ENCODE assay signal across 8 cellular contexts in the genomic region with DNA sequence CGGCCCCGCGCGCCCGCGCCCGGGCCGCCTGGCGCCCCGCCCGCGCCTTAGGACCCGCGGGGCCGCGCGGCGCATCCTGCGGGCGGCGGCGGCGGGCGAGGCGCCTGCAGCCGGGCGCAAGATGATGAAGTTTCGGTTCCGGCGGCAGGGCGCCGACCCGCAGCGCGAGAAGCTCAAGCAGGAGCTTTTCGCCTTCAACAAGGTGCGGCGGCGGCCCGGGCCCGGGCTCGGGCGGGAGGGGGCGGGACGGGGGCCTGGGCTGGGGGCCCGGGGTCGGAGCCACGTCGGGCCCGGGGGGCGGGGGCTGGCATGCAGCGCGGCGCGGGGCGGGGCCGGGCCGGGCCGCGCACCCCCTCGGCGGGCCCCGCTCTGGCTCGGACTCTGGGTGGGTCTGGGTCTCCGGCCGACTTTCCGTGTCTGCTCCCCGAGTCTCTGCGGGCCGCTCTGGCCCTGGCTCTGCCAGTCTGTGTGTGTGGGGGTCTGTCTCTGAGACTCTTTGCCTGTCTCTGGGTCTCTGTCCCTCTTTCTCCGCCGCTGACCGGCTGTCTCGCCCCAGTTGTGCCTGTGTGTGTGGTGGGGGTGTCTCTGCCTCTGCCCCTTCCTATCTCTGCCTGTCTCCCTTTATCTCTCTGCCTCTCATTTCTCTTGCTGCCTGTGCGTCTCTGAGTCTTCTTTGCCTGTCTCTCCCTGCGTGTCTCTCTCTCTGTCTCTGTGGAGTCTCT. TPM values are rescaled to one million over a fixed set of nuclear protein-coding genes. Genes with fewer than 3 reads are reported as not detected.
DNase-seq lines count a peak whose midpoint lies in the region; ATAC-seq and TF ChIP-seq lines count a peak whose summit lies in the region.

LLGL1 (plus strand) TSS at position 74 of the 722 bp plus-strand sequence; CDS start at position 122, 48 bp downstream.

- peak within 1 kb of the TSS; percentile 76 for H3K4me2 ChIP-seq in OCI-LY3 (ENCODE audit: low read length)

- no peaks in the 10 kb centered on the region for H3K79me2 ChIP-seq in OCI-LY3 (ENCODE audit: low read length)

- H3K9ac ChIP-seq in OCI-LY3 (ENCODE audit: low read length), result peak within 1 kb of the TSS; percentile 70

- WGBS in tibial nerve, 2 donors, result 0 to 1% methylated on average over 14 to 55 of the region's 76 CpGs

- no peaks in the 10 kb centered on the region for H3K27me3 Mint-ChIP-seq in chondrocyte (ENCODE audit: low read depth)

- H3K4me3 Mint-ChIP-seq in chondrocyte (ENCODE audit: unreplicated experiment), result peak within 1 kb of the TSS; percentile 98

- H3K9me3 ChIP-seq in OCI-LY3 (ENCODE audit: insufficient read depth, low read length) (no peaks in the 10 kb centered on the region), tibial nerve (no peaks in the 10 kb centered on the region)

- H3K36me3 Mint-ChIP-seq in chondrocyte (ENCODE audit: low read depth), result no peaks in the 10 kb centered on the region

- H4K20me1 ChIP-seq in OCI-LY3 (ENCODE audit: insufficient read depth, low read length), result no peaks in the 10 kb centered on the region

- H3K4me1 ChIP-seq in OCI-LY3 (ENCODE audit: low read length) (peaks cover 9% of the 10 kb centered on the region), tibial nerve (peaks cover 0 to 41% (median 16%) of the 10 kb centered on the region in 4 donors)

- 0 out of 2 replicates have a peak within 1 kb of the TSS, but pooled peaks have one; percentile 46 for H2AFZ ChIP-seq in OCI-LY3 (ENCODE audit: low read depth, low read length)

- DNase-seq in EL (peak; percentile 18), chondrocyte (ENCODE audit: low spot score) (no peak), mesenteric fat pad (ENCODE audit: low spot score) (no peak), tibial nerve (ENCODE audit: low spot score in 2 of 2) (no peak), NCI-H146 treated with DMSO at 0.1 percent for 48 hours (lab: John Stamatoyannopoulos, UW; ENCODE audit: unreplicated experiment) (no peak), OCI-M2 (lab: John Stamatoyannopoulos, UW; ENCODE audit: unreplicated experiment) (no peak)

- peaks cover 28% of the 10 kb centered on the region for H3K4me1 Mint-ChIP-seq in chondrocyte (ENCODE audit: low read depth)

- no peak within 1 kb of the TSS for H3K27ac ChIP-seq in OCI-LY3 (ENCODE audit: low read length)
- peak within 1 kb of the TSS; percentile 63 to 84 (median 69) for H3K27ac ChIP-seq in tibial nerve

- H3K9me3 Mint-ChIP-seq in chondrocyte (ENCODE audit: low read depth), result no peaks in the 10 kb centered on the region

- peak; percentile 13 for ATAC-seq in GM21717 (IDR thresholded peaks at IDR 0.05; ENCODE audit: unreplicated experiment)

- no peak for TF ChIP-seq EP300 in tibial nerve (IDR thresholded peaks at IDR 0.05)

- no peaks in the 10 kb centered on the region for H3K27me3 ChIP-seq in OCI-LY3 (ENCODE audit: low read depth, low read length)
- no peaks in the 10 kb centered on the region for H3K27me3 ChIP-seq in tibial nerve

- peak within 1 kb of the TSS; percentile 83 for H3K4me3 ChIP-seq in OCI-LY3 (ENCODE audit: low read length)
- H3K4me3 ChIP-seq in tibial nerve, result peak within 1 kb of the TSS; percentile 45 to 77 (median 61)

- TF ChIP-seq CTCF in OCI-LY3 (IDR thresholded peaks at IDR 0.05; ENCODE audit: low read depth, low read length) (no peak), chondrocyte (IDR thresholded peaks at IDR 0.05) (no peak), tibial nerve (IDR thresholded peaks at IDR 0.05) (no peak)

- H3K27ac Mint-ChIP-seq in chondrocyte (ENCODE audit: unreplicated experiment), result peak within 1 kb of the TSS; percentile 88

- H3K36me3 ChIP-seq in OCI-LY3 (replicated peaks; ENCODE audit: low read depth, low read length) (no peaks in the 10 kb centered on the region), tibial nerve (no peaks in the 10 kb centered on the region)

- TF ChIP-seq POLR2A in tibial nerve (IDR thresholded peaks at IDR 0.05), result no peak

RNA-seq across cellular contexts. Expression of gene LLGL1, which starts in this region (rescaled TPM):
- total RNA-seq in chondrocyte (38.7 to 41.8 TPM (median 39.0 TPM) in 3 replicates), mesenteric fat pad (12.0 TPM), tibial nerve (10 to 100 TPM; 20.9 to 30.2 (median 27.9) TPM)
